Comparison of ENCODE assay signal across 9 cellular contexts in the genomic region with DNA sequence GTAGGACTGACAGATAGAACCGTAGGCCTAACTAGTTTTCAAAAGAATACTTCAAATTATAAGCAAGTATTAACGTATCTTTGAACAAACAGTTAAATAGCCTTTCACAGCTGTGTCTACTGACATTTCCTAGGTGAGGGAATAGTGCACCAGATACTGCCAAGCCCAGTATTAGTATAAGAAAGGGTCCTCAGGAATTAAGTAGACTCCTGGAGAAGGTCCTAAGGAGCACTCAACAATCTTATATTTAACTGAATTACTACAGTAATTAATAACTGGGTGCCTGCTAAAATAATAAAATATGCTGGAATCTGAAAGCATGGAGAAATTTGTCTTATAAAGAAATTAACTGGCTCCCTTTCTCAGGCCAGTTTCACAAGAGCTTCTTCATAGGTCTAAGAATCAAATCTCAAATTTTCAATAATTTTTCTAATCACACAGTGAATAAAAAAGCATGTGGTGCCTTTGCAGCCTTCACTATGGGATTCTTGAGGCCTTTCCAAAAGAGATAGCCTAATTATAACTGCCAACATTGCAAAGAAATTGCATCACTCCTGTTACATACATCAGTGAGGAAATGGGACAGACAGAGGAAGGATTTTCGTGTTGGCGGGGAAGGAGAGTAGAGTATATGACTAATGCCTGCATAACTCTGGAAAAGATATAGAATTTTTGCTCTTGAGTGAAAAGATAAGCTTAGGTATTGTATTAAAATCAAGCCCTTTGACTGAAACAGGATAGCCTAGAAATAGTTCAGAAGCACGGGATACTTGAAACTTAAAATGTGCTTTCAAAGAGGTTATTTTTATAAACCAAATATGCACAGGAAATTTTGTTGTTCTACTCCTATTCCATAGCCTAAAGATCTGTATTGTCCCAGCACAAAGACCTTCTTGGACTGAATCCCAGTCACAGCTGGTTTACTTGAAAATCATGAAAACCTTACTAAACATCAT.
DNase-seq lines count a peak whose midpoint lies in the region; ATAC-seq and TF ChIP-seq lines count a peak whose summit lies in the region.
"Had no signal": no experiment of that assay in that cellular context is flagged by ENCODE, and none has a peak within 500 bp of the region (broad histone marks: within the 10 kb centered on the region; RNA-seq: fewer than 3 reads in every experiment).

No MANE protein-coding gene starts in this region.

- H3K56ac ChIP-seq in IMR-90 (ENCODE audit: extremely low read depth, insufficient read depth, low read length): peak overlapping the region; percentile 22; the same call in 1 of the 2 replicates

- no peaks in the 10 kb centered on the region for H3K79me1 ChIP-seq in IMR-90 (ENCODE audit: low read depth in 1 of 2, low read length in 2 of 2)

- H2BK15ac ChIP-seq in IMR-90 (ENCODE audit: low read depth, low read length): peak overlapping the region; percentile 74; the same call in 2 of the 3 replicates

- H2AK9ac ChIP-seq in IMR-90 (replicated peaks; ENCODE audit: low read depth, low read length, poor library complexity): no peak overlapping the region

- H4K8ac ChIP-seq in IMR-90 (ENCODE audit: low read depth in 2 of 2, low read length in 2 of 2): peak overlapping the region in 1 of 2 experiments; percentile 37; a peak in 2 of 4 replicates

- H3K18ac ChIP-seq in IMR-90 (ENCODE audit: low read depth, low read length): peak overlapping the region; percentile 9

- H4K5ac ChIP-seq in IMR-90 (ENCODE audit: low read depth, low read length): no peak overlapping the region

- DNase-seq in AG04449 (ENCODE audit: low read depth, low spot score) (peak; percentile 91), IMR-90 (peak; percentile 94), amniotic epithelial cell (ENCODE audit: low read depth) (peak; percentile 96), left ventricle myocardium inferior (no peak), GM19238 (ENCODE audit: insufficient read length, low spot score) (no peak), NCI-H524 treated with DMSO at 0.1 percent for 48 hours (lab: John Stamatoyannopoulos, UW) (no peak), activated gamma-delta T cell (lab: John Stamatoyannopoulos, UW) (no peak), GM20000 (ENCODE audit: low spot score) (no peak)

- dilution Hi-C loops in IMR-90 (cut with HindIII; ENCODE audit: low sequenced_read_pairs, unreplicated experiment): no loop called here

- no TSS peak for BruUV-seq in IMR-90 (replicated peaks; lab: Mats Ljungman, UMichigan)

- no peaks in the 10 kb centered on the region for H3K9me3 ChIP-seq in IMR-90 (ENCODE audit: control insufficient read depth, insufficient read depth, low read length)
- no peaks in the 10 kb centered on the region for H3K9me3 ChIP-seq in left ventricle myocardium inferior (replicated peaks)

- H2AK5ac ChIP-seq in IMR-90 (ENCODE audit: low read depth, low read length): no peak overlapping the region

- no peak for TF ChIP-seq RAD21 in IMR-90 (IDR thresholded peaks at IDR 0.05; ENCODE audit: low read length)

- TF ChIP-seq CTCF in AG04449 (IDR thresholded peaks at IDR 0.05; ENCODE audit: insufficient read depth, low read length, missing control alignments) (no peak), IMR-90 (conservative IDR thresholded peaks at IDR 0.05; ENCODE audit: low read depth, low read length) (no peak), left ventricle myocardium inferior (IDR thresholded peaks at IDR 0.05; ENCODE audit: borderline replicate concordance) (no peak), GM20000 (IDR thresholded peaks at IDR 0.05; ENCODE audit: extremely low read depth, missing control alignments) (no peak)

- no peak overlapping the region for H2AFZ ChIP-seq in IMR-90 (replicated peaks; ENCODE audit: low read length, poor library complexity)

- H3K27me3 ChIP-seq in IMR-90 (ENCODE audit: control insufficient read depth, insufficient read depth, low read length) (no peaks in the 10 kb centered on the region), left ventricle myocardium inferior (ENCODE audit: low read depth) (no peaks in the 10 kb centered on the region)

- peak overlapping the region; percentile 68 for H2BK20ac ChIP-seq in IMR-90 (ENCODE audit: low read depth, low read length)

- H3K4me3 ChIP-seq in AG04449 (ENCODE audit: low read depth, low read length) (no peak overlapping the region), IMR-90 (ENCODE audit: insufficient read depth, low read depth, low read length) (no peak overlapping the region), left ventricle myocardium inferior (peak overlapping the region; percentile 15)

- H4K20me1 ChIP-seq in IMR-90 (ENCODE audit: insufficient read depth, low read length): no peaks in the 10 kb centered on the region

- H3K27ac ChIP-seq in IMR-90 (ENCODE audit: insufficient read depth, low read length) (no peak overlapping the region), left ventricle myocardium inferior (replicated peaks) (peak overlapping the region; percentile 80)

- H3K4me1 ChIP-seq in IMR-90 (ENCODE audit: control insufficient read depth, insufficient read depth, low read length) (peaks cover 3% of the 10 kb centered on the region; the same call in 1 of the 2 replicates), left ventricle myocardium inferior (peaks cover 61% of the 10 kb centered on the region)

- H3K4me2 ChIP-seq in IMR-90 (ENCODE audit: low read depth, low read length): 0 out of 2 replicates have a peak overlapping the region, but pooled peaks have one; percentile 20

- peak overlapping the region; percentile 14; the same call in 1 of the 2 replicates for H3K23ac ChIP-seq in IMR-90 (ENCODE audit: low read depth, low read length)

- H2BK120ac ChIP-seq in IMR-90 (ENCODE audit: low read depth, low read length): peak overlapping the region; percentile 88

- WGBS in IMR-90 (ENCODE audit: extremely low coverage in 2 of 2, insufficient read length in 1 of 2), 2 experiments: no CpG with 5 or more reads among the region's 5 CpGs

- H2BK5ac ChIP-seq in IMR-90 (ENCODE audit: low read depth, low read length, poor library complexity, severe bottlenecking): no peak overlapping the region

- H4K91ac ChIP-seq in IMR-90 (ENCODE audit: insufficient read depth, low read depth, low read length): peak overlapping the region; percentile 81; the same call in 1 of the 2 replicates

- CTCF ChIA-PET in AG04449 (lab: Yijun Ruan, JAX): interaction anchor here (0.7 to 1.0 kb wide), 5 partner anchors 10 to 63 kb away, joined by 3 to 4 read pairs (median 3); no protein-coding TSS in a partner anchor
- CTCF ChIA-PET in IMR-90 (lab: Yijun Ruan, JAX): interaction anchor here (1.1 to 1.4 kb wide), 2 partner anchors 8 to 39 kb away, joined by 3 read pairs; no protein-coding TSS in a partner anchor

- H3K36me3 ChIP-seq in IMR-90 (ENCODE audit: control insufficient read depth, insufficient read depth, low read length) (no peaks in the 10 kb centered on the region), left ventricle myocardium inferior (no peaks in the 10 kb centered on the region)

- no peak overlapping the region for H3K9ac ChIP-seq in IMR-90 (ENCODE audit: low read depth, low read length)

- peak overlapping the region; percentile 24 for H3K14ac ChIP-seq in IMR-90 (replicated peaks; ENCODE audit: low read depth, low read length)

- POLR2A ChIA-PET in AG04449 (lab: Yijun Ruan, JAX) (interaction anchor here (0.7 kb wide), 1 partner anchor 193 kb away, joined by 5 read pairs; no protein-coding TSS in a partner anchor), IMR-90 (lab: Charles Lee; ENCODE audit: unreplicated experiment) (no interaction called here)

- in situ Hi-C loops in IMR-90 (cut with MboI; ENCODE audit: low sequenced_read_pairs): no loop called here

- peaks cover 2% of the 10 kb centered on the region; the same call in 1 of the 2 replicates for H3K9me1 ChIP-seq in IMR-90 (ENCODE audit: insufficient read depth, low read length)

- intact Hi-C loops in IMR-90 (cut with micrococcal nuclease) (no loop called here), left ventricle myocardium inferior (cut with micrococcal nuclease) (no loop called here)

- TF ChIP-seq POLR2A in IMR-90 (IDR thresholded peaks at IDR 0.05; ENCODE audit: low read depth, low read length): no peak

- H3K4ac ChIP-seq in IMR-90 (ENCODE audit: low read depth, low read length): peak overlapping the region; percentile 74; the same call in 1 of the 2 replicates

- peak; percentile 69 for ATAC-seq in IMR-90 (ENCODE audit: low read depth)
- ATAC-seq: natural killer cell treated with Interleukin-12 subunit alpha and Interleukin-12 subunit beta and Interleukin-15 and Interleukin-18, amount 100 ng/mL, for 72 hours had no signal

TF ChIP-seq in IMR-90, 13 proteins besides CTCF, POLR2A, EP300 and RAD21 (continues in another document):
- TF ChIP-seq BHLHE40 (IDR thresholded peaks at IDR 0.05; ENCODE audit: low read depth, low read length) (no peak), NFE2L2 (IDR thresholded peaks at IDR 0.05; ENCODE audit: low read depth, low read length) (no peak), MAFK (IDR thresholded peaks at IDR 0.05; ENCODE audit: low read depth, low read length) (peak; percentile 19; the same call in 1 of the 2 replicates), RFX5 (IDR thresholded peaks at IDR 0.05; ENCODE audit: low read depth, low read length) (0 out of 2 replicates have a peak, but pooled peaks have one; percentile 47), CEBPB (IDR thresholded peaks at IDR 0.05; ENCODE audit: low read depth, low read length) (peak; percentile 99), MAZ (IDR thresholded peaks at IDR 0.05; ENCODE audit: borderline replicate concordance, low read depth, low read length) (no peak), CHD1 (IDR thresholded peaks at IDR 0.05; ENCODE audit: low read depth, low read length) (no peak; the same call in 1 of the 2 replicates), SMC3 (IDR thresholded peaks at IDR 0.05; ENCODE audit: low read depth, low read length) (no peak), MXI1 (IDR thresholded peaks at IDR 0.05; ENCODE audit: borderline replicate concordance, low read depth, low read length) (no peak)
- TF ChIP-seq, protein P1, sequence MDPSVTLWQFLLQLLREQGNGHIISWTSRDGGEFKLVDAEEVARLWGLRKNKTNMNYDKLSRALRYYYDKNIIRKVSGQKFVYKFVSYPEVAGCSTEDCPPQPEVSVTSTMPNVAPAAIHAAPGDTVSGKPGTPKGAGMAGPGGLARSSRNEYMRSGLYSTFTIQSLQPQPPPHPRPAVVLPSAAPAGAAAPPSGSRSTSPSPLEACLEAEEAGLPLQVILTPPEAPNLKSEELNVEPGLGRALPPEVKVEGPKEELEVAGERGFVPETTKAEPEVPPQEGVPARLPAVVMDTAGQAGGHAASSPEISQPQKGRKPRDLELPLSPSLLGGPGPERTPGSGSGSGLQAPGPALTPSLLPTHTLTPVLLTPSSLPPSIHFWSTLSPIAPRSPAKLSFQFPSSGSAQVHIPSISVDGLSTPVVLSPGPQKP (IDR thresholded peaks at IDR 0.05; ENCODE audit: borderline replicate concordance, low read depth, low read length): no peak

Comparison
In these comparisons a context has a peak if more than half of its experiments do, and no peak if none do; other contexts are left out.
1. DNase-seq: peak in AG04449 (single experiment), IMR-90 (single experiment) and amniotic epithelial cell (single experiment); none in left ventricle myocardium inferior (single experiment), GM19238 (single experiment), NCI-H524 treated with DMSO at 0.1 percent for 48 hours (single experiment), activated gamma-delta T cell (single experiment) and GM20000 (single experiment).